In genomic region chr20:266604-267562, GRCh38 we compare ENCODE assay signal across 8 cellular contexts. TPM values are rescaled to one million over a fixed set of nuclear protein-coding genes. Genes with fewer than 3 reads are reported as not detected.
DNase-seq lines count a peak whose midpoint lies in the region; ATAC-seq and TF ChIP-seq lines count a peak whose summit lies in the region.

No MANE protein-coding gene starts in this region.

- TF ChIP-seq POLR2A in uterus (IDR thresholded peaks at IDR 0.05) = no peak

- H3K36me3 ChIP-seq in adipocyte (ENCODE audit: control insufficient read depth, insufficient read depth, low read length, severe bottlenecking) (no peaks in the 10 kb centered on the region), right atrium auricular region (no peaks in the 10 kb centered on the region), uterus (no peaks in the 10 kb centered on the region)

- H3K9me3 ChIP-seq in adipocyte (ENCODE audit: control insufficient read depth, low read length) (no peaks in the 10 kb centered on the region), right atrium auricular region (no peaks in the 10 kb centered on the region), uterus (no peaks in the 10 kb centered on the region)

- H3K27ac ChIP-seq in right atrium auricular region (no peak overlapping the region), uterus (peak overlapping the region in 1 of 2 donors; percentile 41)

- TF ChIP-seq CTCF in GM12865 (IDR thresholded peaks at IDR 0.05; ENCODE audit: insufficient read depth, low read depth, low read length, missing control alignments) (peak; percentile 95), right atrium auricular region (IDR thresholded peaks at IDR 0.05) (peak; percentile 90 to 99), uterus (IDR thresholded peaks at IDR 0.05) (peak; percentile 90 to 94 (median 92))

- peak overlapping the region; percentile 52 for H3K9ac ChIP-seq in adipocyte (ENCODE audit: low read length)

- ATAC-seq in HG02642 (IDR thresholded peaks at IDR 0.05; ENCODE audit: poor library complexity, unreplicated experiment) = peak; percentile 86

- H3K27me3 ChIP-seq in adipocyte (replicated peaks; ENCODE audit: control insufficient read depth, insufficient read depth, low read length) = peaks cover 21% of the 10 kb centered on the region
- H3K27me3 ChIP-seq in right atrium auricular region = no peaks in the 10 kb centered on the region
- no peaks in the 10 kb centered on the region for H3K27me3 ChIP-seq in uterus

- intact Hi-C loops in uterus (cut with DNase I; ENCODE audit: low total_unique reads) = no loop called here

- DNase-seq in GM12865 (ENCODE audit: low read depth) (peak; percentile 94), NCI-H128 (lab: John Stamatoyannopoulos, UW; ENCODE audit: unreplicated experiment) (peak; percentile 58), T follicular helper cell (ENCODE audit: low read depth) (peak; percentile 78), adipocyte (ENCODE audit: low read depth) (peak; percentile 91), right atrium auricular region (ENCODE audit: low spot score) (peak; percentile 88), pulmonary artery endothelial cell (ENCODE audit: low read depth, low spot score) (peak; percentile 32), uterus (peak; percentile 83 to 87)

- H3K4me1 ChIP-seq in adipocyte (ENCODE audit: control insufficient read depth, insufficient read depth, low read length) = peaks cover 23% of the 10 kb centered on the region
- H3K4me1 ChIP-seq in right atrium auricular region = peaks cover 0 to 10% of the 10 kb centered on the region in 2 donors
- H3K4me1 ChIP-seq in uterus = no peaks in the 10 kb centered on the region

- peak overlapping the region; percentile 47 for H3K4me3 ChIP-seq in GM12865 (ENCODE audit: low read depth, low read length)
- peak overlapping the region; percentile 79 for H3K4me3 ChIP-seq in adipocyte (ENCODE audit: low read length)
- H3K4me3 ChIP-seq in right atrium auricular region = peak overlapping the region; percentile 40 to 51
- peak overlapping the region; percentile 28 to 43 for H3K4me3 ChIP-seq in uterus

RNA-seq across cellular contexts. Expression of gene DEFB132, which starts 9.4 kb away (rescaled TPM):
- total RNA-seq in right atrium auricular region (not detected), pulmonary artery endothelial cell (not detected in 2 replicates), uterus (not detected)

RNA-seq across cellular contexts. Expression of gene C20orf96, which starts 23.7 kb away (rescaled TPM):
- total RNA-seq in right atrium auricular region (1 to 10 TPM; 2.4 to 3.4 TPM), pulmonary artery endothelial cell (2.3 and 3.0 TPM in 2 replicates), uterus (10 to 100 TPM in 2 of 4 donors, 1 to 10 TPM in 2; 2.8 to 18.2 (median 11.2) TPM)

RNA-seq across cellular contexts. Expression of gene ZCCHC3, which starts 30.5 kb away (rescaled TPM):
- total RNA-seq in right atrium auricular region = 10 to 100 TPM; 10.2 to 14.4 TPM
- total RNA-seq in pulmonary artery endothelial cell = 19.0 and 25.6 TPM in 2 replicates
- total RNA-seq in uterus = 10 to 100 TPM in 3 of 4 donors, 1 to 10 TPM in 1; 3.3 to 56.7 (median 19.2) TPM

RNA-seq across cellular contexts. Expression of gene DEFB129, which starts 39.8 kb away (rescaled TPM):
- total RNA-seq in right atrium auricular region (not detected), pulmonary artery endothelial cell (not detected in 2 replicates), uterus (not detected)

RNA-seq across cellular contexts. Expression of gene SOX12, which starts 58.5 kb away (rescaled TPM):
- 1 to 10 TPM; 5.3 TPM for total RNA-seq in right atrium auricular region
- total RNA-seq in pulmonary artery endothelial cell = 4.3 and 5.6 TPM in 2 replicates
- 10 to 100 TPM in 1 of 4 donors, 1 to 10 TPM in 3; 2.4 to 21.9 (median 7.4) TPM for total RNA-seq in uterus

Comparison
In these comparisons a context has a peak if more than half of its experiments do, and no peak if none do; other contexts are left out.
1. DNase-seq: peak in every context shown above with its lines; median percentile 94 in GM12865; 91 in adipocyte; 88 in right atrium auricular region; 85 in uterus; 78 in T follicular helper cell; 58 in NCI-H128; 32 in pulmonary artery endothelial cell.